In genomic region chr19:50486823-50487515, GRCh38 we compare ENCODE assay signal across 8 cellular contexts. TPM values are rescaled to one million over a fixed set of nuclear protein-coding genes. Genes with fewer than 3 reads are reported as not detected.
DNase-seq lines count a peak whose midpoint lies in the region; ATAC-seq and TF ChIP-seq lines count a peak whose summit lies in the region.

No MANE protein-coding gene starts in this region.

- peaks cover 61% of the 10 kb centered on the region for H3K27me3 Mint-ChIP-seq in endodermal cell (ENCODE audit: insufficient read depth)

- no peak overlapping the region for H3K4me3 Mint-ChIP-seq in endodermal cell

- in situ Hi-C loops in gastrocnemius medialis (cut with MboI; ENCODE audit: low sequenced_read_pairs in 4 of 4), result no loop called here

- H3K9ac ChIP-seq in endodermal cell (ENCODE audit: extremely low read depth, low read length, poor library complexity, severe bottlenecking), result no peak overlapping the region

- WGBS in endodermal cell (ENCODE audit: insufficient coverage in 1 of 2, insufficient read length in 1 of 2), 2 experiments, result 80% methylated on average over 17 to 18 of the region's 18 CpGs

- intact Hi-C loops in gastrocnemius medialis (cut with DNase I; ENCODE audit: low total_unique reads), result loop anchor here (10.0 kb wide), 1 partner anchor 282 kb away; the partner anchor contains the start of gene MYH14

- H3K27ac ChIP-seq in VCaP (no peak overlapping the region), endodermal cell (ENCODE audit: low read depth, low read length) (no peak overlapping the region), gastrocnemius medialis (peak overlapping the region in 3 of 4 donors; percentile 20 to 85 (median 28))

- TF ChIP-seq CTCF in BJ (IDR thresholded peaks at IDR 0.05; ENCODE audit: insufficient read depth, low read depth, low read length) (peak; percentile 50), HFF-Myc (IDR thresholded peaks at IDR 0.05; ENCODE audit: low read depth, low read length, missing control alignments) (peak; percentile 75), VCaP (conservative IDR thresholded peaks at IDR 0.05) (peak; percentile 64), endodermal cell (conservative IDR thresholded peaks at IDR 0.05) (peak; percentile 87), gastrocnemius medialis (IDR thresholded peaks at IDR 0.05 in 4 of 5, conservative IDR thresholded peaks at IDR 0.05 in 1 of 5) (peak; percentile 19 to 68 (median 60))

- H3K36me3 Mint-ChIP-seq in endodermal cell (ENCODE audit: low read depth), result peaks cover 50% of the 10 kb centered on the region

- DNase-seq in BJ (ENCODE audit: low read depth) (no peak), HFF-Myc (ENCODE audit: extremely low read depth, low read depth) (peak; percentile 42), endodermal cell (peak; percentile 97), gastrocnemius medialis (peak in 1 of 2 donors; percentile 76)
- no peak for DNase-seq in NK-92 treated with Interleukin-12 subunit alpha and Interleukin-12 subunit beta, amount 100 ng/mL, for 24 hours (lab: John Stamatoyannopoulos, UW)

- H3K4me1 Mint-ChIP-seq in endodermal cell, result no peaks in the 10 kb centered on the region

- H3K9me3 ChIP-seq in endodermal cell (ENCODE audit: control insufficient read depth, low read length), result peaks cover 26% of the 10 kb centered on the region
- H3K9me3 ChIP-seq in gastrocnemius medialis, result no peaks in the 10 kb centered on the region

- no peak overlapping the region for H3K27ac Mint-ChIP-seq in endodermal cell

- H3K27me3 ChIP-seq in BJ (ENCODE audit: control insufficient read depth, insufficient read depth, low read length), result peaks cover 16% of the 10 kb centered on the region
- peaks cover 15% of the 10 kb centered on the region for H3K27me3 ChIP-seq in endodermal cell (ENCODE audit: control insufficient read depth, insufficient read depth, low read length, poor library complexity, severe bottlenecking)
- H3K27me3 ChIP-seq in gastrocnemius medialis, result no peaks in the 10 kb centered on the region

- peaks cover 28% of the 10 kb centered on the region for H3K9me3 Mint-ChIP-seq in endodermal cell

- no peaks in the 10 kb centered on the region for H3K4me1 ChIP-seq in endodermal cell (ENCODE audit: control insufficient read depth, insufficient read depth, low read length)
- H3K4me1 ChIP-seq in gastrocnemius medialis, result peaks cover 10 to 13% of the 10 kb centered on the region in 2 donors

- ATAC-seq in gastrocnemius medialis (peak in 1 of 2 donors; percentile 36), GM18498 (IDR thresholded peaks at IDR 0.05; ENCODE audit: unreplicated experiment) (no peak), HG03139 (IDR thresholded peaks at IDR 0.05; ENCODE audit: unreplicated experiment) (no peak)

- no peak for TF ChIP-seq POLR2A in gastrocnemius medialis (IDR thresholded peaks at IDR 0.05)

- H3K4me3 ChIP-seq in BJ (ENCODE audit: low read depth, low read length) (no peak overlapping the region), HFF-Myc (replicated peaks; ENCODE audit: low read depth, low read length) (no peak overlapping the region), endodermal cell (ENCODE audit: low read length) (no peak overlapping the region), gastrocnemius medialis (no peak overlapping the region)

- CTCF ChIA-PET in BJ (lab: Yijun Ruan, JAX), result interaction anchor here (0.9 kb wide), 1 partner anchor 21 kb away, joined by 3 read pairs; no protein-coding TSS in a partner anchor

- POLR2A ChIA-PET in BJ (lab: Charles Lee), result no interaction called here

- peaks cover 10% of the 10 kb centered on the region for H3K36me3 ChIP-seq in BJ (ENCODE audit: control insufficient read depth, insufficient read depth, low read length)
- peaks cover 14% of the 10 kb centered on the region for H3K36me3 ChIP-seq in endodermal cell (ENCODE audit: control insufficient read depth, insufficient read depth, low read length)
- H3K36me3 ChIP-seq in gastrocnemius medialis, result peaks cover 0 to 19% of the 10 kb centered on the region in 2 donors

RNA-seq across cellular contexts. Expression of gene GARIN5A, which starts 10.3 kb away (rescaled TPM):
- polyA plus RNA-seq in BJ (2011; rRNA removed), result 0.26 and 0.56 TPM in 2 replicates
- polyA minus RNA-seq in BJ (2011; rRNA and poly(A)+ RNA removed), result 0.24 TPM in 1 of 2 replicates, not detected in the other
- total RNA-seq in endodermal cell, result 1 to 10 TPM; 8.3 to 9.5 TPM
- polyA plus RNA-seq in endodermal cell (2013, experiment 1 of 2), result 1.7 TPM
- polyA plus RNA-seq in endodermal cell (2013, experiment 2 of 2), result 2.4 TPM
- total RNA-seq in gastrocnemius medialis, result 10 to 100 TPM in 1 of 4 donors, 1 to 10 TPM in 2, not detected in 1; 1.2 to 11.0 (median 1.9) TPM

RNA-seq across cellular contexts. Expression of gene EMC10, which starts 10.7 kb away (rescaled TPM):
- polyA plus RNA-seq in BJ (2011; rRNA removed), result 71.8 and 89.1 TPM in 2 replicates
- 10.2 and 17.1 TPM in 2 replicates for polyA minus RNA-seq in BJ (2011; rRNA and poly(A)+ RNA removed)
- total RNA-seq in endodermal cell (100 to 1,000 TPM; 119 to 123 TPM), gastrocnemius medialis (10 to 100 TPM; 29.2 to 67.4 (median 45.4) TPM)
- polyA plus RNA-seq in endodermal cell (2013, experiment 1 of 2), result 88.6 TPM
- 88.0 TPM for polyA plus RNA-seq in endodermal cell (2013, experiment 2 of 2)

RNA-seq across cellular contexts. Expression of gene JOSD2, which starts 24.0 kb away (rescaled TPM):
- 39.0 and 44.9 TPM in 2 replicates for polyA plus RNA-seq in BJ (2011; rRNA removed)
- 3.7 and 3.9 TPM in 2 replicates for polyA minus RNA-seq in BJ (2011; rRNA and poly(A)+ RNA removed)
- 10 to 100 TPM; 12.1 to 13.7 TPM for total RNA-seq in endodermal cell
- 5.6 TPM for polyA plus RNA-seq in endodermal cell (2013, experiment 1 of 2)
- 4.8 TPM for polyA plus RNA-seq in endodermal cell (2013, experiment 2 of 2)
- 10 to 100 TPM; 22.1 to 36.9 (median 27.8) TPM for total RNA-seq in gastrocnemius medialis

RNA-seq across cellular contexts. Expression of gene ASPDH, which starts 26.7 kb away (rescaled TPM):
- polyA plus RNA-seq in BJ (2011; rRNA removed), result not detected in 2 replicates
- polyA minus RNA-seq in BJ (2011; rRNA and poly(A)+ RNA removed), result not detected in 2 replicates
- total RNA-seq in endodermal cell, result not detected
- not detected for polyA plus RNA-seq in endodermal cell (2013, experiment 1 of 2)
- polyA plus RNA-seq in endodermal cell (2013, experiment 2 of 2), result not detected
- total RNA-seq in gastrocnemius medialis, result not detected

RNA-seq across cellular contexts. Expression of gene MYBPC2, which starts 54.3 kb away (rescaled TPM):
- not detected in 2 replicates for polyA plus RNA-seq in BJ (2011; rRNA removed)
- polyA minus RNA-seq in BJ (2011; rRNA and poly(A)+ RNA removed), result not detected in 2 replicates
- total RNA-seq in endodermal cell (1 to 10 TPM; 1.9 to 2.3 TPM), gastrocnemius medialis (100 to 1,000 TPM; 358 to 988 (median 442) TPM)
- 0.71 TPM for polyA plus RNA-seq in endodermal cell (2013, experiment 1 of 2)
- 0.62 TPM for polyA plus RNA-seq in endodermal cell (2013, experiment 2 of 2)

Comparison
In these comparisons a context has a peak if more than half of its experiments do, and no peak if none do; other contexts are left out.
1. DNase-seq: peak in HFF-Myc (single experiment) and endodermal cell (single experiment); none in BJ (single experiment) and NK-92 treated with Interleukin-12 subunit alpha and Interleukin-12 subunit beta, amount 100 ng/mL, for 24 hours (single experiment).
2. H3K27ac ChIP-seq: peak in gastrocnemius medialis (3 of 4); none in VCaP (single experiment) and endodermal cell (single experiment).
3. Peak in every context shown above with its lines, with median percentiles within 50 percentile points of each other: CTCF ChIP-seq.